Comparison of ENCODE assay signal across 8 cellular contexts in genomic region chr9:63817622-63818518, GRCh38.
A peak's percentile ranks its signal among the peaks of the same experiment; 100 is the strongest.
DNase-seq lines count a peak whose midpoint lies in the region; ATAC-seq and TF ChIP-seq lines count a peak whose summit lies in the region.

No MANE protein-coding gene starts in this region.

- peaks cover 34% of the 10 kb centered on the region for H3K27me3 Mint-ChIP-seq in brain

- peak overlapping the region; percentile 51 for H3K4me3 ChIP-seq in GM12865 (ENCODE audit: low read depth, low read length)

- DNase-seq in GM12865 (ENCODE audit: low read depth) (peak; percentile 86), SK-MEL-5 (ENCODE audit: low read depth, low spot score) (peak; percentile 12), kidney tubule cell (ENCODE audit: low spot score) (peak; percentile 53), COLO829 (ENCODE audit: low spot score) (no peak), NCI-H510A (lab: John Stamatoyannopoulos, UW) (no peak)
- DNase-seq in stimulated activated CD4-positive, alpha-beta T cell treated with anti-CD3 and anti-CD28 coated beads, Interleukin-2, amount 100 ng/mL, for 48 hours: peak; percentile 45 to 63

- in situ Hi-C loops in SK-MEL-5 (cut with HindIII; ENCODE audit: low pct_unique_long_range_greater_than_20kb, low sequenced_read_pairs): no loop called here

- H3K4me3 Mint-ChIP-seq in brain: peak overlapping the region; percentile 76 to 81 (median 79)

- peak; percentile 68 for ATAC-seq in HG02610 (IDR thresholded peaks at IDR 0.05; ENCODE audit: unreplicated experiment)

- peaks cover 28 to 65% (median 45%) of the 10 kb centered on the region in 5 experiments for H3K9me3 Mint-ChIP-seq in brain

- peaks cover 8% of the 10 kb centered on the region for H3K36me3 Mint-ChIP-seq in brain

- TF ChIP-seq CTCF in GM12865 (IDR thresholded peaks at IDR 0.05; ENCODE audit: insufficient read depth, low read depth, low read length, missing control alignments): peak; percentile 31
- no peak for TF ChIP-seq CTCF in brain (conservative IDR thresholded peaks at IDR 0.05)

- no peak overlapping the region for H3K27ac Mint-ChIP-seq in brain

- peaks cover 6% of the 10 kb centered on the region for H3K4me1 Mint-ChIP-seq in brain

Comparison
In these comparisons a context has a peak if more than half of its experiments do, and no peak if none do; other contexts are left out.
1. DNase-seq: peak in GM12865 (single experiment), SK-MEL-5 (single experiment), kidney tubule cell (single experiment) and stimulated activated CD4-positive, alpha-beta T cell treated with anti-CD3 and anti-CD28 coated beads, Interleukin-2, amount 100 ng/mL, for 48 hours (2 of 2); none in COLO829 (single experiment) and NCI-H510A (single experiment).